In the genomic region with DNA sequence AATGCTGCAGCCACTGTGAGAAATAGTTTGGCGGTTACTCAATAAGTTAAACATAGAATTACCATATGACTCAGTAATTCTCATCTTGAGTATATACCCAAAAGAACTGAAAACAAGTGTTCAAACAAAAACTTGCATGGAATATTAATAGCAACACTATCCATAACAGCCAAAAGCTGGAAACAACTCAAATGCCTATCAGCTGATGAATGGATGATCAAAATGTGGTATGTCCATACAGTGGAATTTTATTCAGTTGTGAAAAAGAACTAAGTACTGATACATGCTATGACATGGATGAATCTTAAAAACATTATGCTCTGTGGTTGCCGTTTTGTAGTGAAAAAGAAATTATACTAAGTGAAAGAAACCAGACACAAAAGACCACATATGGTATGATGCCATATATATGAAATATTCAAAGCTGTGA, we compare ENCODE assay signal across 9 cellular contexts.
A peak's percentile ranks its signal among the peaks of the same experiment; 100 is the strongest.
DNase-seq lines count a peak whose midpoint lies in the region; ATAC-seq and TF ChIP-seq lines count a peak whose summit lies in the region.
"Had no signal": no experiment of that assay in that cellular context is flagged by ENCODE, and none has a peak within 500 bp of the region (broad histone marks: within the 10 kb centered on the region; RNA-seq: fewer than 3 reads in every experiment).

No MANE protein-coding gene starts in this region.

- DNase-seq in activated CD4-positive, alpha-beta memory T cell treated with anti-CD3 and anti-CD28 coated beads, Interleukin-2, amount 10 ng/mL, durations not matched to agents 7 days and 5 days, result no peak
- DNase-seq in GM20000 (ENCODE audit: low spot score), result no peak
- DNase-seq in activated effector memory CD4-positive, alpha-beta T cell treated with anti-CD3 and anti-CD28 coated beads, Interleukin-2, amount 50 U/mL, for 16 hours, result no peak
- no peak for DNase-seq in DMS79 (lab: John Stamatoyannopoulos, UW)
- DNase-seq in MG63, result no peak
- DNase-seq: testis had no signal

- H3K4me3 Mint-ChIP-seq in activated CD4-positive, alpha-beta memory T cell treated with anti-CD3 and anti-CD28 coated beads, Interleukin-2, amount 10 ng/mL, durations not matched to agents 7 days and 5 days, result no peak overlapping the region

- H3K4me3 ChIP-seq in MG63, result no peak overlapping the region
- H3K4me3 ChIP-seq: testis had no signal

- no peaks in the 10 kb centered on the region for H3K36me3 ChIP-seq in MG63

- POLR2A ChIA-PET in activated CD4-positive, alpha-beta memory T cell treated with anti-CD3 and anti-CD28 coated beads, Interleukin-2, amount 10 ng/mL, durations not matched to agents 7 days and 5 days (lab: Charles Lee), result interaction anchor here (1.3 to 4.8 kb wide), 5 partner anchors 9 to 69 kb away, joined by 3 to 23 read pairs (median 11); a partner anchor contains a TSS

- peaks cover 70% of the 10 kb centered on the region for H3K4me1 Mint-ChIP-seq in activated CD4-positive, alpha-beta memory T cell treated with anti-CD3 and anti-CD28 coated beads, Interleukin-2, amount 10 ng/mL, durations not matched to agents 7 days and 5 days

- ATAC-seq in GM18519 (IDR thresholded peaks at IDR 0.05; ENCODE audit: low FRiP score, unreplicated experiment) (peak; percentile 82), GM21360 (IDR thresholded peaks at IDR 0.05; ENCODE audit: unreplicated experiment) (peak; percentile 86), HG03064 (IDR thresholded peaks at IDR 0.05; ENCODE audit: low read depth, unreplicated experiment) (peak; percentile 76)

- no peak for TF ChIP-seq CTCF in GM20000 (IDR thresholded peaks at IDR 0.05; ENCODE audit: extremely low read depth, missing control alignments)

- peaks cover 13% of the 10 kb centered on the region for H3K9me3 ChIP-seq in MG63
- H3K9me3 ChIP-seq: testis had no signal

- CTCF ChIA-PET in activated CD4-positive, alpha-beta memory T cell treated with anti-CD3 and anti-CD28 coated beads, Interleukin-2, amount 10 ng/mL, durations not matched to agents 7 days and 5 days (lab: Charles Lee), result interaction anchor here (1.0 kb wide), 2 partner anchors 9 to 103 kb away, joined by 3 to 5 read pairs; no protein-coding TSS in a partner anchor

- H3K27ac Mint-ChIP-seq in activated CD4-positive, alpha-beta memory T cell treated with anti-CD3 and anti-CD28 coated beads, Interleukin-2, amount 10 ng/mL, durations not matched to agents 7 days and 5 days, result peak overlapping the region; percentile 71

- peaks cover 15% of the 10 kb centered on the region for H3K9me3 Mint-ChIP-seq in activated CD4-positive, alpha-beta memory T cell treated with anti-CD3 and anti-CD28 coated beads, Interleukin-2, amount 10 ng/mL, durations not matched to agents 7 days and 5 days

- no peaks in the 10 kb centered on the region for H3K27me3 Mint-ChIP-seq in activated CD4-positive, alpha-beta memory T cell treated with anti-CD3 and anti-CD28 coated beads, Interleukin-2, amount 10 ng/mL, durations not matched to agents 7 days and 5 days

- peaks cover 30% of the 10 kb centered on the region for H3K36me3 Mint-ChIP-seq in activated CD4-positive, alpha-beta memory T cell treated with anti-CD3 and anti-CD28 coated beads, Interleukin-2, amount 10 ng/mL, durations not matched to agents 7 days and 5 days (ENCODE audit: low read depth)

- no peaks in the 10 kb centered on the region for H3K27me3 ChIP-seq in MG63
- H3K27me3 ChIP-seq: testis had no signal
